In the genomic region with DNA sequence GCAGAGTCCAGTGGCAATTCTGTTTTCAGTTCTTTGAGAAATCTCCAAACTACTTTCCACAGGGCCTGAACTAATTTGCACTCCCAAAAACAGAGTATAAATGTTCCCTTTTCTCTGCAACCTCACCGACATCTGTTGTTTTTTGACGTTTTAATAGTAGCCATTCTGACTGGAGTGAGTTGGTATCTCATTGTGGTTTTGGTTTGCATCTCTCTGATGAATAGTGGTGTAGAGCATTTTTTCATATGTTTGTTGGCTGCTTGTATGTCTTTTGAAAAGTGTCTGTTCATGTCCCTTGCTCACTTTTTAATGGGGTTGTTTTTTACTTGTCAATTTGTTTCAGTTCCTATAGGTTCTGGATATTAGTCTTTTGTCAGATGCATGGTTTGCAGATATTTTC, we compare ENCODE assay signal across 30 cellular contexts.
"Had no signal": no experiment of that assay in that cellular context is flagged by ENCODE, and none has a peak within 500 bp of the region (broad histone marks: within the 10 kb centered on the region; RNA-seq: fewer than 3 reads in every experiment).

No MANE protein-coding gene starts in this region.

- H3K27ac Mint-ChIP-seq: activated CD4-positive, alpha-beta T cell treated with anti-CD3 and anti-CD28 coated beads, Interleukin-2, amount 10 ng/mL, durations not matched to agents 24 days and 14 days; activated CD8-positive, alpha-beta T cell treated with anti-CD3 and anti-CD28 coated beads for 36 hours; activated naive CD4-positive, alpha-beta T cell treated with anti-CD3 and anti-CD28 coated beads, Interleukin-2, amount 50 U/mL, for 24 hours; activated naive CD8-positive, alpha-beta T cell treated with anti-CD3 and anti-CD28 coated beads, Interleukin-2, amount 50 U/mL, for 24 hours; activated T-helper 17 cell treated with anti-CD3 and anti-CD28 coated beads, Interleukin-2, amount 50 U/mL, for 72 hours; effector memory CD8-positive, alpha-beta T cell; stimulated activated memory B cell treated with anti-CD40 and anti-IgM and Interleukin-4, amounts not matched to agents 10 μg/mL and 1 μg/mL and 100 μg/mL, for 72 hours; stimulated activated naive CD8-positive, alpha-beta T cell treated with anti-CD3 and anti-CD28 coated beads, Interleukin-15, amount 100 ng/mL, for 72 hours had no signal

- ATAC-seq: activated CD8-positive, alpha-beta T cell treated with anti-CD3 and anti-CD28 coated beads for 36 hours; activated naive CD8-positive, alpha-beta T cell treated with anti-CD3 and anti-CD28 coated beads, Interleukin-2, amount 50 U/mL, for 24 hours; activated T-cell treated with anti-CD3 and anti-CD28 coated beads, Interleukin-2, amount 50 U/mL, for 4 hours; activated T-helper 17 cell treated with anti-CD3 and anti-CD28 coated beads, Interleukin-2, amount 50 U/mL, for 72 hours; body of pancreas; effector memory CD8-positive, alpha-beta T cell; heart right ventricle; pancreas; stimulated activated memory B cell treated with anti-CD40 and anti-IgM and Interleukin-4, amounts not matched to agents 10 μg/mL and 1 μg/mL and 100 μg/mL, for 72 hours; stimulated activated naive CD8-positive, alpha-beta T cell treated with anti-CD3 and anti-CD28 coated beads, Interleukin-15, amount 100 ng/mL, for 72 hours; upper lobe of right lung had no signal

- H3K27me3 Mint-ChIP-seq: activated CD8-positive, alpha-beta T cell treated with anti-CD3 and anti-CD28 coated beads for 36 hours; activated T-helper 17 cell treated with anti-CD3 and anti-CD28 coated beads, Interleukin-2, amount 50 U/mL, for 72 hours had no signal

- H3K27ac ChIP-seq: body of pancreas, coronary artery, heart right ventricle, left ventricle myocardium inferior, pancreas, prostate gland, sigmoid colon, tibial artery, upper lobe of right lung, WERI-Rb-1 had no signal

- DNase-seq: activated CD4-positive, alpha-beta T cell treated with anti-CD3 and anti-CD28 coated beads, Interleukin-2, amount 10 ng/mL, durations not matched to agents 24 days and 14 days; activated CD4-positive, CD25-positive, alpha-beta regulatory T cell treated with anti-CD3 and anti-CD28 coated beads, Interleukin-2, amount 50 U/mL, for 72 hours; activated CD8-positive, alpha-beta T cell treated with anti-CD3 and anti-CD28 coated beads for 36 hours; activated naive CD8-positive, alpha-beta T cell treated with anti-CD3 and anti-CD28 coated beads, Interleukin-2, amount 50 U/mL, for 24 hours; activated T-cell treated with anti-CD3 and anti-CD28 coated beads, Interleukin-2, amount 50 U/mL, for 4 hours; anterior cingulate cortex; body of pancreas; cerebellar nuclear complex; effector memory CD8-positive, alpha-beta T cell; erythroblast; heart right ventricle; left ventricle myocardium inferior; mesendoderm; pancreas; retina; sigmoid colon; stimulated activated CD4-positive, alpha-beta T cell treated with anti-CD3 and anti-CD28 coated beads, Interleukin-1b, Interleukin-23, amount 100 ng/mL, for 48 hours; stimulated activated CD4-positive, alpha-beta T cell treated with anti-CD3 and anti-CD28 coated beads, Interleukin-4, amount 100 ng/mL, for 4 hours; stimulated activated CD8-positive, alpha-beta memory T cell treated with anti-CD3 and anti-CD28 coated beads, Interleukin-4, amount 100 ng/mL, for 48 hours; stimulated activated naive CD8-positive, alpha-beta T cell treated with anti-CD3 and anti-CD28 coated beads, Interleukin-15, amount 100 ng/mL, for 72 hours; T-helper 9 cell; tibial artery; upper lobe of right lung; WERI-Rb-1 had no signal

- H3K36me3 Mint-ChIP-seq: activated naive CD4-positive, alpha-beta T cell treated with anti-CD3 and anti-CD28 coated beads, Interleukin-2, amount 50 U/mL, for 24 hours; stimulated activated memory B cell treated with anti-CD40 and anti-IgM and Interleukin-4, amounts not matched to agents 10 μg/mL and 1 μg/mL and 100 μg/mL, for 72 hours had no signal

- H3K4me1 Mint-ChIP-seq: activated CD4-positive, alpha-beta T cell treated with anti-CD3 and anti-CD28 coated beads, Interleukin-2, amount 10 ng/mL, durations not matched to agents 24 days and 14 days; activated naive CD4-positive, alpha-beta T cell treated with anti-CD3 and anti-CD28 coated beads, Interleukin-2, amount 50 U/mL, for 24 hours; activated naive CD8-positive, alpha-beta T cell treated with anti-CD3 and anti-CD28 coated beads, Interleukin-2, amount 50 U/mL, for 24 hours; activated T-helper 17 cell treated with anti-CD3 and anti-CD28 coated beads, Interleukin-2, amount 50 U/mL, for 72 hours; stimulated activated memory B cell treated with anti-CD40 and anti-IgM and Interleukin-4, amounts not matched to agents 10 μg/mL and 1 μg/mL and 100 μg/mL, for 72 hours; stimulated activated naive CD8-positive, alpha-beta T cell treated with anti-CD3 and anti-CD28 coated beads, Interleukin-15, amount 100 ng/mL, for 72 hours had no signal

- H3K9me3 Mint-ChIP-seq: activated naive CD4-positive, alpha-beta T cell treated with anti-CD3 and anti-CD28 coated beads, Interleukin-2, amount 50 U/mL, for 24 hours; activated naive CD8-positive, alpha-beta T cell treated with anti-CD3 and anti-CD28 coated beads, Interleukin-2, amount 50 U/mL, for 24 hours; activated T-helper 17 cell treated with anti-CD3 and anti-CD28 coated beads, Interleukin-2, amount 50 U/mL, for 72 hours; stimulated activated memory B cell treated with anti-CD40 and anti-IgM and Interleukin-4, amounts not matched to agents 10 μg/mL and 1 μg/mL and 100 μg/mL, for 72 hours had no signal

- FAIRE-seq: pancreas, TTC549 had no signal

- H3K4me3 Mint-ChIP-seq: activated CD4-positive, alpha-beta T cell treated with anti-CD3 and anti-CD28 coated beads, Interleukin-2, amount 10 ng/mL, durations not matched to agents 24 days and 14 days; activated CD8-positive, alpha-beta T cell treated with anti-CD3 and anti-CD28 coated beads for 36 hours; activated naive CD4-positive, alpha-beta T cell treated with anti-CD3 and anti-CD28 coated beads, Interleukin-2, amount 50 U/mL, for 24 hours; activated naive CD8-positive, alpha-beta T cell treated with anti-CD3 and anti-CD28 coated beads, Interleukin-2, amount 50 U/mL, for 24 hours; activated T-cell treated with anti-CD3 and anti-CD28 coated beads, Interleukin-2, amount 50 U/mL, for 4 hours; activated T-helper 17 cell treated with anti-CD3 and anti-CD28 coated beads, Interleukin-2, amount 50 U/mL, for 72 hours; effector memory CD8-positive, alpha-beta T cell; stimulated activated memory B cell treated with anti-CD40 and anti-IgM and Interleukin-4, amounts not matched to agents 10 μg/mL and 1 μg/mL and 100 μg/mL, for 72 hours; stimulated activated naive CD8-positive, alpha-beta T cell treated with anti-CD3 and anti-CD28 coated beads, Interleukin-15, amount 100 ng/mL, for 72 hours had no signal
